ENCODE assay signal across 10 cellular contexts in the genomic region with DNA sequence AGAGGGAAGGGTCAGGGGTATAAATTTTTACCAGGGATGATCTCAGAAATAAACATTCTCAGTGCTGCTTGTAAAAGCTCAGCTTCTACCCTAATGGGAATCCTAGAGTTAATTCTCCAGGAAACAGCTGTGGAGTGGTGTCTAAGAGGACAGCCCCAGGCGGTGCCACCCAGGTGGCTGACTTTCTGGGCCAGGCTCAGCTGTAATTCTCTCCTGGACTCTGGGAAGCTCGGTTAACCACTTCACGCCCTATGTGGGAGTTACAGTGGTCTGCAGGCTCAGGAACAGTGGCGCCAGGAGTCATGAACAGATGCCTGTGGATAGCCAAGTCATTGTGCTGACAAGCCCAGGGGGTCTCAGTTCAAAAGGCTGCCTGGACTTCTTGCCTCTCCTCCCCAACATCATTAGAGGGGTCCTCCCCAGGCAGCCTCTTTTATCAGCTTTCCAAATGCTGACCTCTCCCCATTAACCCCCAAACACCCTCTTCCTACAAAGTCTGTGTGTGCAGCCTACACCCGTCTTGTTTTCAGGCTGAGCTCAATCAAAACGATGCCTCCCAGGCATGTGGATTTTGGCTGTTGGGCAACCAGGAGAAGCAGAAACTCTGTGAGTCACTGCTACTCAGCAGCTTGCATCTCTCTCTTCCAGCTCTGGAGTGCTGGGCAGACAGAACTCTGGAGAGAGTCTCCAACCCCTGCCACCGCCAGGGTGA. TPM values are rescaled to one million over a fixed set of nuclear protein-coding genes. Genes with fewer than 3 reads are reported as not detected.
DNase-seq lines count a peak whose midpoint lies in the region; ATAC-seq and TF ChIP-seq lines count a peak whose summit lies in the region.
"Had no signal": no experiment of that assay in that cellular context is flagged by ENCODE, and none has a peak within 500 bp of the region (broad histone marks: within the 10 kb centered on the region; RNA-seq: fewer than 3 reads in every experiment).

No MANE protein-coding gene starts in this region.

- H3K9me3 ChIP-seq in right atrium auricular region, result no peaks in the 10 kb centered on the region
- no peaks in the 10 kb centered on the region for H3K9me3 ChIP-seq in left ventricle myocardium inferior (replicated peaks)
- no peaks in the 10 kb centered on the region for H3K9me3 ChIP-seq in vagina

- no peak for TF ChIP-seq CTCF in right atrium auricular region (IDR thresholded peaks at IDR 0.05)
- TF ChIP-seq CTCF in left ventricle myocardium inferior (IDR thresholded peaks at IDR 0.05; ENCODE audit: borderline replicate concordance), result no peak
- TF ChIP-seq CTCF in vagina (IDR thresholded peaks at IDR 0.05), result no peak

- no peak overlapping the region for H3K27ac ChIP-seq in right atrium auricular region
- H3K27ac ChIP-seq in left ventricle myocardium inferior (replicated peaks), result no peak overlapping the region
- peak overlapping the region; percentile 50 for H3K27ac ChIP-seq in vagina

- ATAC-seq in HG03280 (IDR thresholded peaks at IDR 0.05; ENCODE audit: unreplicated experiment), result no peak

- no peaks in the 10 kb centered on the region for H3K27me3 ChIP-seq in right atrium auricular region
- peaks cover 52% of the 10 kb centered on the region for H3K27me3 ChIP-seq in left ventricle myocardium inferior (ENCODE audit: low read depth)
- H3K27me3 ChIP-seq in vagina, result no peaks in the 10 kb centered on the region

- no peak overlapping the region for H3K4me3 ChIP-seq in right atrium auricular region
- H3K4me3 ChIP-seq in left ventricle myocardium inferior, result no peak overlapping the region
- H3K4me3 ChIP-seq in vagina, result no peak overlapping the region

- H3K36me3 ChIP-seq in right atrium auricular region (no peaks in the 10 kb centered on the region), left ventricle myocardium inferior (no peaks in the 10 kb centered on the region), vagina (no peaks in the 10 kb centered on the region)

- no peaks in the 10 kb centered on the region for H3K4me1 ChIP-seq in right atrium auricular region
- H3K4me1 ChIP-seq in left ventricle myocardium inferior, result no peaks in the 10 kb centered on the region
- H3K4me1 ChIP-seq in vagina, result peaks cover 5% of the 10 kb centered on the region

- intact Hi-C loops in left ventricle myocardium inferior (cut with micrococcal nuclease) (no loop called here), vagina (cut with DNase I) (no loop called here)

- peak; percentile 71 for DNase-seq in right atrium auricular region (ENCODE audit: low spot score)
- no peak for DNase-seq in left ventricle myocardium inferior
- DNase-seq in OCI-M1 (lab: John Stamatoyannopoulos, UW), result peak; percentile 51
- DNase-seq in fibroblast of peridontal ligament (ENCODE audit: extremely low read depth), result peak; percentile 91
- no peak for DNase-seq in vagina (ENCODE audit: extremely low spot score in 2 of 2)
- no peak for DNase-seq in stimulated activated CD4-positive, alpha-beta T cell treated with anti-CD3 and anti-CD28 coated beads, Interleukin-2, amount 100 ng/mL, for 48 hours
- DNase-seq in erythroblast (lab: John Stamatoyannopoulos, UW), result no peak
- DNase-seq: activated B cell treated with CpG ODN at 0.5 μM for 24 hours, DND-41 had no signal

- TF ChIP-seq POLR2A in vagina (IDR thresholded peaks at IDR 0.05) (no peak), erythroblast (IDR thresholded peaks at IDR 0.05; ENCODE audit: low read length) (no peak)

RNA-seq across cellular contexts. Expression of gene HHIPL2, which starts 1.2 kb away (rescaled TPM):
- under 1 TPM in 1 of 2 donors, not detected in 1; 0.16 TPM for total RNA-seq in right atrium auricular region
- total RNA-seq in left ventricle myocardium inferior, result not detected
- not detected for total RNA-seq in vagina

RNA-seq across cellular contexts. Expression of gene TAF1A, which starts 43.0 kb away (rescaled TPM):
- total RNA-seq in right atrium auricular region (1 to 10 TPM; 1.3 to 2.7 TPM), left ventricle myocardium inferior (2.5 TPM), vagina (2.0 TPM)

Comparison
In these comparisons a context has a peak if more than half of its experiments do, and no peak if none do; other contexts are left out.
1. DNase-seq: peak in right atrium auricular region (single experiment), OCI-M1 (single experiment) and fibroblast of peridontal ligament (single experiment); none in left ventricle myocardium inferior (single experiment), vagina (0 of 2), stimulated activated CD4-positive, alpha-beta T cell treated with anti-CD3 and anti-CD28 coated beads, Interleukin-2, amount 100 ng/mL, for 48 hours (0 of 2) and erythroblast (0 of 2).